Comparison of ENCODE assay signal across 35 cellular contexts in genomic region chr6:107601406-107601805, GRCh38.
DNase-seq lines count a peak whose midpoint lies in the region; ATAC-seq and TF ChIP-seq lines count a peak whose summit lies in the region.
"Had no signal": no experiment of that assay in that cellular context is flagged by ENCODE, and none has a peak within 500 bp of the region (broad histone marks: within the 10 kb centered on the region; RNA-seq: fewer than 3 reads in every experiment).

No MANE protein-coding gene starts in this region.

- 99% methylated on average over 3 of the region's 3 CpGs for WGBS in mammary epithelial cell (ENCODE audit: low coverage, missing lambda C conversion rate)

- BruUV-seq in PC-3 (replicated peaks; lab: Mats Ljungman, UMichigan) = no TSS peak
- BruUV-seq in mammary epithelial cell (replicated peaks; lab: Mats Ljungman, UMichigan) = no TSS peak

- H2AFZ ChIP-seq in PC-3 (ENCODE audit: low read length) = peak overlapping the region; percentile 69; the same call in 1 of the 2 replicates
- peak overlapping the region; percentile 70 for H2AFZ ChIP-seq in mammary epithelial cell (ENCODE audit: low read depth, low read length)
- H2AFZ ChIP-seq in neural progenitor cell (replicated peaks) = no peak overlapping the region
- H2AFZ ChIP-seq: parathyroid adenoma had no signal

- intact Hi-C loops in PC-3 (cut with micrococcal nuclease) = no loop called here
- intact Hi-C loops in mammary epithelial cell (cut with micrococcal nuclease) = no loop called here

- TF ChIP-seq CTCF in PC-3 (conservative IDR thresholded peaks at IDR 0.05; ENCODE audit: low read depth, low read length) = no peak
- no peak for TF ChIP-seq CTCF in mammary epithelial cell (conservative IDR thresholded peaks at IDR 0.05 in 1 of 2, IDR thresholded peaks at IDR 0.05 in 1 of 2; ENCODE audit: extremely low read depth in 1 of 2, insufficient read depth in 1 of 2, low read depth in 1 of 2, low read length in 2 of 2)
- no peak for TF ChIP-seq CTCF in neural progenitor cell (IDR thresholded peaks at IDR 0.05)

- peaks cover 5% of the 10 kb centered on the region for H3K36me3 Mint-ChIP-seq in neural progenitor cell
- H3K36me3 Mint-ChIP-seq in activated naive CD8-positive, alpha-beta T cell treated with anti-CD3 and anti-CD28 coated beads for 36 hours = no peaks in the 10 kb centered on the region
- H3K36me3 Mint-ChIP-seq in activated naive CD8-positive, alpha-beta T cell treated with anti-CD3 and anti-CD28 coated beads, Interleukin-2, amount 50 U/mL, for 24 hours (ENCODE audit: low read depth) = no peaks in the 10 kb centered on the region

- POLR2A ChIA-PET in PC-3 (lab: Charles Lee; ENCODE audit: unreplicated experiment) = no interaction called here

- H3K4me3 ChIP-seq in PC-3 (ENCODE audit: low read length) (no peak overlapping the region), mammary epithelial cell (replicated peaks in 1 of 3; ENCODE audit: insufficient read depth in 1 of 3, low read depth in 2 of 3, low read length in 3 of 3) (no peak overlapping the region), neural progenitor cell (no peak overlapping the region)
- H3K4me3 ChIP-seq: adrenal gland; BLaER1 treated with 17β-estradiol and CSF1 and Interleukin-3, amounts not matched to agents 10 nM and 100 nM; body of pancreas; esophagus squamous epithelium; lung; mucosa of descending colon; right atrium auricular region; stomach; thyroid gland had no signal

- H3K9me2 ChIP-seq in PC-3 (replicated peaks; ENCODE audit: low read length) = no peaks in the 10 kb centered on the region
- H3K9me2 ChIP-seq: SK-N-SH had no signal

- H3K27ac Mint-ChIP-seq in neural progenitor cell = peak overlapping the region; percentile 28
- H3K27ac Mint-ChIP-seq in activated naive CD8-positive, alpha-beta T cell treated with anti-CD3 and anti-CD28 coated beads for 36 hours = no peak overlapping the region
- H3K27ac Mint-ChIP-seq in activated naive CD8-positive, alpha-beta T cell treated with anti-CD3 and anti-CD28 coated beads, Interleukin-2, amount 50 U/mL, for 24 hours = no peak overlapping the region
- H3K27ac Mint-ChIP-seq: activated B cell treated with CpG ODN at 0.5 μM for 24 hours; activated T-cell treated with anti-CD3 and anti-CD28 coated beads, Interleukin-2, amount 50 U/mL, for 72 hours had no signal

- H3K9me3 ChIP-seq in PC-3 (ENCODE audit: low read length) (no peaks in the 10 kb centered on the region), mammary epithelial cell (replicated peaks; ENCODE audit: insufficient read depth, low read length) (no peaks in the 10 kb centered on the region), neural progenitor cell (ENCODE audit: low read depth) (no peaks in the 10 kb centered on the region)
- H3K9me3 ChIP-seq: adrenal gland; BLaER1 treated with 17β-estradiol and CSF1 and Interleukin-3, amounts not matched to agents 10 nM and 100 nM; body of pancreas; esophagus squamous epithelium; mucosa of descending colon; right atrium auricular region; SK-N-SH; stomach; thyroid gland had no signal

- peaks cover 7% of the 10 kb centered on the region for H3K4me1 ChIP-seq in PC-3 (ENCODE audit: insufficient read depth, low read length)
- H3K4me1 ChIP-seq in mammary epithelial cell (ENCODE audit: insufficient read depth, low read length) = peaks cover 5% of the 10 kb centered on the region
- peaks cover 69% of the 10 kb centered on the region for H3K4me1 ChIP-seq in neural progenitor cell
- H3K4me1 ChIP-seq: BLaER1 treated with 17β-estradiol and CSF1 and Interleukin-3, amounts not matched to agents 10 nM and 100 nM; body of pancreas had no signal

- peaks cover 2% of the 10 kb centered on the region for H3K27me3 Mint-ChIP-seq in neural progenitor cell (ENCODE audit: insufficient read depth, low read depth)
- peaks cover 8% of the 10 kb centered on the region for H3K27me3 Mint-ChIP-seq in activated naive CD8-positive, alpha-beta T cell treated with anti-CD3 and anti-CD28 coated beads for 36 hours
- peaks cover 1% of the 10 kb centered on the region for H3K27me3 Mint-ChIP-seq in activated naive CD8-positive, alpha-beta T cell treated with anti-CD3 and anti-CD28 coated beads, Interleukin-2, amount 50 U/mL, for 24 hours
- H3K27me3 Mint-ChIP-seq: activated B cell treated with CpG ODN at 0.5 μM for 24 hours had no signal

- H3F3A ChIP-seq in PC-3 (ENCODE audit: low read length, unreplicated experiment) = no peaks in the 10 kb centered on the region
- peaks cover 41% of the 10 kb centered on the region for H3F3A ChIP-seq in neural progenitor cell (ENCODE audit: low read depth)

- H3K9ac ChIP-seq in PC-3 (ENCODE audit: low read length) = no peak overlapping the region
- no peak overlapping the region for H3K9ac ChIP-seq in mammary epithelial cell (ENCODE audit: insufficient read depth, low read length)
- no peak overlapping the region for H3K9ac ChIP-seq in neural progenitor cell
- H3K9ac ChIP-seq: BLaER1 treated with 17β-estradiol and CSF1 and Interleukin-3, amounts not matched to agents 10 nM and 100 nM; parathyroid adenoma; SK-N-SH had no signal

- no peaks in the 10 kb centered on the region for H3K9me3 Mint-ChIP-seq in neural progenitor cell
- H3K9me3 Mint-ChIP-seq in activated naive CD8-positive, alpha-beta T cell treated with anti-CD3 and anti-CD28 coated beads for 36 hours = no peaks in the 10 kb centered on the region
- no peaks in the 10 kb centered on the region for H3K9me3 Mint-ChIP-seq in activated naive CD8-positive, alpha-beta T cell treated with anti-CD3 and anti-CD28 coated beads, Interleukin-2, amount 50 U/mL, for 24 hours
- H3K9me3 Mint-ChIP-seq: activated B cell treated with CpG ODN at 0.5 μM for 24 hours; activated T-cell treated with anti-CD3 and anti-CD28 coated beads, Interleukin-2, amount 50 U/mL, for 72 hours; nephron progenitor cell had no signal

- no peaks in the 10 kb centered on the region for H3K79me2 ChIP-seq in PC-3 (ENCODE audit: low read length)
- H3K79me2 ChIP-seq in mammary epithelial cell (ENCODE audit: insufficient read depth, low read length) = no peaks in the 10 kb centered on the region
- H3K79me2 ChIP-seq in neural progenitor cell (ENCODE audit: low read depth) = no peaks in the 10 kb centered on the region

- H3K4me3 Mint-ChIP-seq in neural progenitor cell = peak overlapping the region; percentile 10
- H3K4me3 Mint-ChIP-seq in activated naive CD8-positive, alpha-beta T cell treated with anti-CD3 and anti-CD28 coated beads for 36 hours = no peak overlapping the region
- H3K4me3 Mint-ChIP-seq in activated naive CD8-positive, alpha-beta T cell treated with anti-CD3 and anti-CD28 coated beads, Interleukin-2, amount 50 U/mL, for 24 hours = no peak overlapping the region
- H3K4me3 Mint-ChIP-seq: activated B cell treated with CpG ODN at 0.5 μM for 24 hours; activated T-cell treated with anti-CD3 and anti-CD28 coated beads, Interleukin-2, amount 50 U/mL, for 72 hours; nephron progenitor cell had no signal

- H3K27ac ChIP-seq in PC-3 (ENCODE audit: low read length) (no peak overlapping the region), mammary epithelial cell (ENCODE audit: insufficient read depth, low read depth, low read length) (no peak overlapping the region), neural progenitor cell (no peak overlapping the region)
- H3K27ac ChIP-seq: BLaER1 treated with 17β-estradiol and CSF1 and Interleukin-3, amounts not matched to agents 10 nM and 100 nM; esophagus squamous epithelium; foreskin keratinocyte; HL-60; parathyroid adenoma; right atrium auricular region; stomach had no signal

- ATAC-seq in PC-3 = no peak
- no peak for ATAC-seq in activated naive CD8-positive, alpha-beta T cell treated with anti-CD3 and anti-CD28 coated beads, Interleukin-2, amount 50 U/mL, for 24 hours
- ATAC-seq: activated T-cell treated with anti-CD3 and anti-CD28 coated beads, Interleukin-2, amount 50 U/mL, for 72 hours had no signal

- dilution Hi-C loops in mammary epithelial cell (cut with HindIII; ENCODE audit: low sequenced_read_pairs) = no loop called here

- CTCF ChIA-PET in PC-3 (lab: Charles Lee) = no interaction called here
- CTCF ChIA-PET in mammary epithelial cell (lab: Charles Lee; ENCODE audit: low non-redundant PET) = no interaction called here

- H3K4me2 ChIP-seq in PC-3 (ENCODE audit: low read length) (peak overlapping the region; percentile 65), mammary epithelial cell (ENCODE audit: insufficient read depth, low read depth, low read length) (peak overlapping the region; percentile 10), neural progenitor cell (peak overlapping the region; percentile 42)
- H3K4me2 ChIP-seq: BLaER1 treated with 17β-estradiol and CSF1 and Interleukin-3, amounts not matched to agents 10 nM and 100 nM; SK-N-SH had no signal

- no peaks in the 10 kb centered on the region for H3K36me3 ChIP-seq in PC-3 (ENCODE audit: low read depth, low read length)
- no peaks in the 10 kb centered on the region for H3K36me3 ChIP-seq in mammary epithelial cell (ENCODE audit: insufficient read depth, low read length)
- no peaks in the 10 kb centered on the region for H3K36me3 ChIP-seq in neural progenitor cell
- H3K36me3 ChIP-seq: adrenal gland; BLaER1 treated with 17β-estradiol and CSF1 and Interleukin-3, amounts not matched to agents 10 nM and 100 nM; esophagus squamous epithelium; right atrium auricular region; stomach; thyroid gland had no signal

- H3K4me1 Mint-ChIP-seq in neural progenitor cell = peaks cover 82% of the 10 kb centered on the region
- no peaks in the 10 kb centered on the region for H3K4me1 Mint-ChIP-seq in activated naive CD8-positive, alpha-beta T cell treated with anti-CD3 and anti-CD28 coated beads for 36 hours
- H3K4me1 Mint-ChIP-seq in activated naive CD8-positive, alpha-beta T cell treated with anti-CD3 and anti-CD28 coated beads, Interleukin-2, amount 50 U/mL, for 24 hours = no peaks in the 10 kb centered on the region

- H4K20me1 ChIP-seq in PC-3 (ENCODE audit: low read length) = no peaks in the 10 kb centered on the region
- no peaks in the 10 kb centered on the region for H4K20me1 ChIP-seq in mammary epithelial cell (ENCODE audit: insufficient read depth, low read length)
- H4K20me1 ChIP-seq in neural progenitor cell (ENCODE audit: low read depth) = peaks cover 45% of the 10 kb centered on the region
- H4K20me1 ChIP-seq: BLaER1 treated with 17β-estradiol and CSF1 and Interleukin-3, amounts not matched to agents 10 nM and 100 nM had no signal

- in situ Hi-C loops in mammary epithelial cell (cut with MboI; ENCODE audit: low sequenced_read_pairs in 2 of 2) = no loop called here

- no peaks in the 10 kb centered on the region for H3K27me3 ChIP-seq in PC-3 (ENCODE audit: low read length)
- no peaks in the 10 kb centered on the region for H3K27me3 ChIP-seq in mammary epithelial cell (ENCODE audit: insufficient read depth, low read length)
- H3K27me3 ChIP-seq in neural progenitor cell = no peaks in the 10 kb centered on the region
- H3K27me3 ChIP-seq: adrenal gland; BLaER1 treated with 17β-estradiol and CSF1 and Interleukin-3, amounts not matched to agents 10 nM and 100 nM; body of pancreas; esophagus squamous epithelium; foreskin keratinocyte; right atrium auricular region; stomach; thyroid gland had no signal

- DNase-seq in PC-3 = no peak
- DNase-seq in mammary epithelial cell = no peak
- DNase-seq in neural progenitor cell (ENCODE audit: low spot score) = no peak
- no peak for DNase-seq in kidney glomerular epithelial cell (lab: John Stamatoyannopoulos, UW)
- DNase-seq in HuH-7 (ENCODE audit: low spot score) = no peak
- DNase-seq in activated naive CD8-positive, alpha-beta T cell treated with anti-CD3 and anti-CD28 coated beads for 36 hours = no peak
- no peak for DNase-seq in activated naive CD8-positive, alpha-beta T cell treated with anti-CD3 and anti-CD28 coated beads, Interleukin-2, amount 50 U/mL, for 24 hours
- DNase-seq: activated B cell treated with CpG ODN at 0.5 μM for 24 hours; activated CD4-positive, alpha-beta T cell treated with anti-CD3 and anti-CD28 coated beads, Interleukin-2, amount 50 U/mL, for 1 hour; activated T-cell treated with anti-CD3 and anti-CD28 coated beads, Interleukin-2, amount 50 U/mL, for 72 hours; cerebellar nuclear complex; DMS153; esophagus squamous epithelium; H7; head of caudate nucleus; Kasumi-1; NCI-H1436; NCI-H2107; NCI-H345; NCI-H774; RPMI8226; SK-N-SH; stimulated activated CD8-positive, alpha-beta memory T cell treated with anti-CD3 and anti-CD28 coated beads, Interleukin-4, amount 100 ng/mL, for 48 hours had no signal

Comparison
In these comparisons a context has a peak if more than half of its experiments do, and no peak if none do; other contexts are left out.
1. H3K4me2 ChIP-seq: peak in every context shown above with its lines; median percentile 65 in PC-3; 42 in neural progenitor cell; 10 in mammary epithelial cell.